ENCODE assay signal across 12 cellular contexts in the genomic region with DNA sequence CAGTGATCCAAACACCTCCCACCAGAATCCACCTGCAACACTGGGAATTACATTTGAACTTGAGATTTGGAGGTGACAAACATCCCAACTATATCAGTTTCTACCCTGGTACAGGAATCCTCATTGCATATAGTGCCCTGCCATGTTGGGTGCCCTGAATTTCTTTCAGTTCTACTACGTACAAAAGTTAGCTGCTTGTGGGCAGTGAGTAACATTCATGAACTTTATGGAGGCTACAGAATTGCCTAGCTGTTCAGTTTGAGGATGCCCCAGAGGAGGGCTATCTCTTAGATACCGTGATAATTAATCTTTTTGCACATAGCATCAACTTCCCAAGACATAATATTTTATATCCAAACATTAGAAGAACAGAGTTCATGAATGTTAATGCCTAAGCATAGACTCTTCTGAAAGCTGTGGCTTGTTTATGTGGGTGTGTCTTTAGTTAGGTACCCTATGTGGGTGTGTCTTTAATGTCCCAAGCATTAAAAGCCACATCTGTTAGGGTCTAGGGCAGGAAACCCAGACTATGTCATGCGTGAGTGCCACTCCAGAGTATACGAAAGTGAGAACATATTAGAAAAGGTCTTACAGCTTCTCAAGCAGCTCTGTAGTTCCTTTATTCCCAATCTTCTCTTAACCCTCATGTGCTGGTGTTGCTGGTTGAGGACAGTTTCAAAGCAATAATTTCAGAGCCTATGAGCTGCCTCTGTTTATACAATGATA.
A peak's percentile ranks its signal among the peaks of the same experiment; 100 is the strongest.
DNase-seq lines count a peak whose midpoint lies in the region; ATAC-seq lines count a peak whose summit lies in the region.
"Had no signal": no experiment of that assay in that cellular context is flagged by ENCODE, and none has a peak within 500 bp of the region (broad histone marks: within the 10 kb centered on the region; RNA-seq: fewer than 3 reads in every experiment).

No MANE protein-coding gene starts in this region.

- H3K27ac Mint-ChIP-seq in stimulated activated effector memory CD8-positive, alpha-beta T cell treated with anti-CD3 and anti-CD28 coated beads, Interleukin-12 subunit alpha, Interleukin-12 subunit beta, amount 100 ng/mL, for 72 hours = no peak overlapping the region
- H3K27ac Mint-ChIP-seq: activated T-cell treated with anti-CD3 and anti-CD28 coated beads, Interleukin-2, amount 50 U/mL, for 72 hours had no signal

- peak; percentile 96 for ATAC-seq in GM18907 (IDR thresholded peaks at IDR 0.05; ENCODE audit: unreplicated experiment)
- peak; percentile 86 for ATAC-seq in GM21737 (IDR thresholded peaks at IDR 0.05; ENCODE audit: unreplicated experiment)
- ATAC-seq in HG03342 (IDR thresholded peaks at IDR 0.05; ENCODE audit: unreplicated experiment) = peak; percentile 81
- peak; percentile 79 for ATAC-seq in stimulated activated effector memory CD8-positive, alpha-beta T cell treated with anti-CD3 and anti-CD28 coated beads, Interleukin-12 subunit alpha, Interleukin-12 subunit beta, amount 100 ng/mL, for 72 hours

- H3K4me3 Mint-ChIP-seq in stimulated activated effector memory CD8-positive, alpha-beta T cell treated with anti-CD3 and anti-CD28 coated beads, Interleukin-12 subunit alpha, Interleukin-12 subunit beta, amount 100 ng/mL, for 72 hours = no peak overlapping the region
- H3K4me3 Mint-ChIP-seq: activated T-cell treated with anti-CD3 and anti-CD28 coated beads, Interleukin-2, amount 50 U/mL, for 72 hours had no signal

- H3K4me1 Mint-ChIP-seq in stimulated activated effector memory CD8-positive, alpha-beta T cell treated with anti-CD3 and anti-CD28 coated beads, Interleukin-12 subunit alpha, Interleukin-12 subunit beta, amount 100 ng/mL, for 72 hours = peaks cover 19% of the 10 kb centered on the region

- no peaks in the 10 kb centered on the region for H3K36me3 Mint-ChIP-seq in stimulated activated effector memory CD8-positive, alpha-beta T cell treated with anti-CD3 and anti-CD28 coated beads, Interleukin-12 subunit alpha, Interleukin-12 subunit beta, amount 100 ng/mL, for 72 hours

- H3K9me3 Mint-ChIP-seq in stimulated activated effector memory CD8-positive, alpha-beta T cell treated with anti-CD3 and anti-CD28 coated beads, Interleukin-12 subunit alpha, Interleukin-12 subunit beta, amount 100 ng/mL, for 72 hours = no peaks in the 10 kb centered on the region
- H3K9me3 Mint-ChIP-seq: activated T-cell treated with anti-CD3 and anti-CD28 coated beads, Interleukin-2, amount 50 U/mL, for 72 hours had no signal

- DNase-seq in stimulated activated effector memory CD8-positive, alpha-beta T cell treated with anti-CD3 and anti-CD28 coated beads, Interleukin-12 subunit alpha, Interleukin-12 subunit beta, amount 100 ng/mL, for 72 hours (ENCODE audit: low spot score in 2 of 2) = no peak
- no peak for DNase-seq in effector CD8-positive, alpha-beta T cell (lab: John Stamatoyannopoulos, UW)
- DNase-seq in stimulated activated CD4-positive, alpha-beta T cell treated with anti-CD3 and anti-CD28 coated beads, Interleukin-12 subunit alpha, Interleukin-12 subunit beta, amount 100 ng/mL, for 4 hours = no peak
- DNase-seq in RPMI8226 (no peak), DMS153 (lab: John Stamatoyannopoulos, UW) (no peak)
- DNase-seq: activated T-cell treated with anti-CD3 and anti-CD28 coated beads, Interleukin-2, amount 50 U/mL, for 72 hours; caudate nucleus; NCI-H2171 treated with DMSO at 0.1 percent for 48 hours; stimulated activated CD4-positive, alpha-beta T cell treated with anti-CD3 and anti-CD28 coated beads, Interleukin-15, amount 100 ng/mL, for 24 hours had no signal
